In the genomic region with DNA sequence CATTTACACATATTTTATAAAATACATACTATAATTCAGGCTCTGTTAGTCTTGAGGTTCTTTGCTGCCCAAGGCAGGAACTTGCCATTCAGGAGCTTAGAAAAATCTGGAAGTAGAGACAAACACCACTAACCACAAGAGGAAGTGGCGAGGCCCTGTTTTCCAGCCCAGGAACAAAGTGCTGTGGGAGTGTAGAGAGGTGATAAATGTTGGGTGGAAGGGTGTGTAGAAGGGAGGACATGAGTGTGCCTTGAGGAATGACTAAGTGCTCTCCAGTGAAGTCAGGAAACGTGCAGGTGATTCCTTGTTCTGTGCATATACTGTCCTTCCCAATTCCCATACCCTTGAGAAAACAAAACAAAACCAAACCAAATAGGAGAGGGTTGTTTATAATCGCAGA, we compare ENCODE assay signal across 10 cellular contexts.
DNase-seq lines count a peak whose midpoint lies in the region; TF ChIP-seq lines count a peak whose summit lies in the region.
"Had no signal": no experiment of that assay in that cellular context is flagged by ENCODE, and none has a peak within 500 bp of the region (broad histone marks: within the 10 kb centered on the region; RNA-seq: fewer than 3 reads in every experiment).

No MANE protein-coding gene starts in this region.

- peak overlapping the region; percentile 25 for H3K27ac ChIP-seq in GM23248
- H3K27ac ChIP-seq in coronary artery: no peak overlapping the region

- H3K9me3 ChIP-seq in GM23248 (ENCODE audit: low read depth): no peaks in the 10 kb centered on the region

- 50 to 51% methylated on average over 3 of the region's 3 CpGs for WGBS in GM23248 (ENCODE audit: low coverage in 1 of 2, low lambda C conversion rate in 2 of 2, missing lambda C conversion rate in 2 of 2), 2 experiments

- DNase-seq in GM23248 (peak; percentile 46), SK-MEL-5 (ENCODE audit: low read depth, low spot score) (peak; percentile 7), glomerular visceral epithelial cell (ENCODE audit: extremely low spot score) (peak; percentile 59), renal cortical epithelial cell (ENCODE audit: low read depth) (peak; percentile 75), cerebellar nuclear complex (lab: John Stamatoyannopoulos, UW) (no peak), retina (no peak), coronary artery (ENCODE audit: low spot score) (no peak), T-helper 9 cell (no peak)
- DNase-seq: Karpas-422, T-helper 2 cell had no signal

- no peaks in the 10 kb centered on the region for H3K9me2 ChIP-seq in GM23248 (ENCODE audit: insufficient read depth)

- in situ Hi-C loops in GM23248 (cut with MboI) (no loop called here), SK-MEL-5 (cut with HindIII; ENCODE audit: low pct_unique_long_range_greater_than_20kb, low sequenced_read_pairs) (no loop called here)

- H3K27me3 ChIP-seq in GM23248 (replicated peaks; ENCODE audit: insufficient read depth): no peaks in the 10 kb centered on the region

- peaks cover 19% of the 10 kb centered on the region for H3K4me1 ChIP-seq in GM23248 (ENCODE audit: insufficient read depth)

- H4K20me1 ChIP-seq in GM23248 (ENCODE audit: insufficient read depth): no peaks in the 10 kb centered on the region

- peaks cover 20% of the 10 kb centered on the region for H3F3A ChIP-seq in GM23248 (ENCODE audit: insufficient read depth)

- H3K36me3 ChIP-seq in GM23248 (ENCODE audit: low read depth): no peaks in the 10 kb centered on the region

- H3K4me3 ChIP-seq in GM23248 (peak overlapping the region; percentile 35), coronary artery (no peak overlapping the region)

- TF ChIP-seq CTCF in coronary artery (IDR thresholded peaks at IDR 0.05): no peak

- no peak overlapping the region for H2AFZ ChIP-seq in GM23248

- H3K9ac ChIP-seq in GM23248: no peak overlapping the region

- H3K79me2 ChIP-seq in GM23248 (ENCODE audit: insufficient read depth): no peaks in the 10 kb centered on the region

- H3K4me2 ChIP-seq in GM23248 (ENCODE audit: unreplicated experiment): peak overlapping the region; percentile 43

Comparison
In these comparisons a context has a peak if more than half of its experiments do, and no peak if none do; other contexts are left out.
1. DNase-seq: peak in GM23248 (single experiment), SK-MEL-5 (single experiment), glomerular visceral epithelial cell (single experiment) and renal cortical epithelial cell (single experiment); none in cerebellar nuclear complex (0 of 2), retina (single experiment), coronary artery (single experiment) and T-helper 9 cell (single experiment).